9 cellular contexts compared by ENCODE assay signal in the genomic region with DNA sequence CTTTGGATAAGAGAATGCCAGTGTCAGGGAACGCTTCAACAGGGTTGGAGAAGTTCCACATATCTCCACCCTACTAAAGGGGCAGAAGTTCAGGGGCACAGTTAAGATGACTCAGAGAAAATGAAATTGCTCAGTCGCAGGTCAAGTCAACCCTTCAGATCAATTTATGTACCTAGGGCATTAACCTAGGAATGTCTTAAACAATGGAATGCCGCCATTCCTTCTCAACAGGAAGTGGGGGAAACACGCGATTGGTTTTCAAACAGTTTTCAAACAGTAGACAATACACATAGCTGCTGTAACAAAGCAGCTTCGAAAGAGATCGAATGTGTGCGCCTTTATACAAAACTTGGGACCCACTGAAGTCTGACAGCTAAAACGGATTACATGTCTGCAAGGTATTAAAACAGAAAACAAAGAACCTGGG. TPM values are rescaled to one million over a fixed set of nuclear protein-coding genes. Genes with fewer than 3 reads are reported as not detected.
DNase-seq lines count a peak whose midpoint lies in the region; ATAC-seq, FAIRE-seq and TF ChIP-seq lines count a peak whose summit lies in the region.
"Had no signal": no experiment of that assay in that cellular context is flagged by ENCODE, and none has a peak within 500 bp of the region (broad histone marks: within the 10 kb centered on the region; RNA-seq: fewer than 3 reads in every experiment).

No MANE protein-coding gene starts in this region.

- H3K36me3 ChIP-seq in bronchial epithelial cell (ENCODE audit: control insufficient read depth, insufficient read depth, low read length), result peaks cover 5% of the 10 kb centered on the region
- peaks cover 0 to 5% of the 10 kb centered on the region in 2 donors for H3K36me3 ChIP-seq in kidney (ENCODE audit: control insufficient read depth in 1 of 2, insufficient read depth in 2 of 2, low read length in 2 of 2)
- H3K36me3 ChIP-seq in stomach, result peaks cover 0 to 22% (median 19%) of the 10 kb centered on the region in 4 donors

- peak overlapping the region; percentile 100 for H3K4me3 ChIP-seq in bronchial epithelial cell (ENCODE audit: low read depth, low read length)
- H3K4me3 ChIP-seq in kidney (ENCODE audit: low read length in 2 of 2), result peak overlapping the region; percentile 77 to 85
- H3K4me3 ChIP-seq in stomach, result peak overlapping the region; percentile 85 to 96 (median 90)

- no peak for TF ChIP-seq CTCF in bronchial epithelial cell (IDR thresholded peaks at IDR 0.05; ENCODE audit: insufficient read depth, low read length, severe bottlenecking)
- no peak for TF ChIP-seq CTCF in kidney (IDR thresholded peaks at IDR 0.05; ENCODE audit: borderline replicate concordance, extremely low read depth, insufficient read depth)
- no peak for TF ChIP-seq CTCF in stomach (IDR thresholded peaks at IDR 0.05)

- DNase-seq in SIG-M5 treated with dmso at 0.1 percent for 504 hours (lab: John Stamatoyannopoulos, UW; ENCODE audit: unreplicated experiment), result peak; percentile 57
- no peak for DNase-seq in SIG-M5 (lab: John Stamatoyannopoulos, UW)
- DNase-seq in NCI-H748 (lab: John Stamatoyannopoulos, UW; ENCODE audit: unreplicated experiment), result peak; percentile 30
- DNase-seq in bronchial epithelial cell (ENCODE audit: low read depth), result peak; percentile 57
- DNase-seq in kidney, result no peak
- no peak for DNase-seq in stomach
- no peak for DNase-seq in retina

- intact Hi-C loops in kidney (cut with DNase I) (no loop called here), stomach (cut with DNase I; ENCODE audit: low total_unique reads) (no loop called here)

- H3K27ac ChIP-seq in kidney (ENCODE audit: low read depth in 2 of 2, low read length in 2 of 2) (peak overlapping the region; percentile 83 to 90), stomach (peak overlapping the region; percentile 90 to 97 (median 94))

- FAIRE-seq in bronchial epithelial cell (lab: Jason Lieb, UNC) (no peak), kidney (lab: Jason Lieb, UNC) (no peak)

- no peak for ATAC-seq in GM18498 (IDR thresholded peaks at IDR 0.05; ENCODE audit: unreplicated experiment)

- H3K4me1 ChIP-seq in kidney (ENCODE audit: control insufficient read depth in 1 of 2, insufficient read depth in 1 of 2, low read depth in 1 of 2, low read length in 2 of 2) (peaks cover 6 to 8% of the 10 kb centered on the region in 2 donors), stomach (peaks cover 9 to 35% (median 21%) of the 10 kb centered on the region in 4 donors)

- no peak for TF ChIP-seq POLR2A in stomach (IDR thresholded peaks at IDR 0.05)

- H3K27me3 ChIP-seq in bronchial epithelial cell (ENCODE audit: control insufficient read depth, insufficient read depth, low read length), result no peaks in the 10 kb centered on the region
- H3K27me3 ChIP-seq in stomach, result no peaks in the 10 kb centered on the region

- no peak for TF ChIP-seq EP300 in stomach (IDR thresholded peaks at IDR 0.05)

- peak overlapping the region; percentile 51 to 73 for H3K9ac ChIP-seq in kidney (ENCODE audit: low read length in 2 of 2)

- WGBS in stomach, 5 donors, result 3 to 8% (median 7%) methylated on average over 9 of the region's 9 CpGs

- H3K9me3 ChIP-seq in kidney (ENCODE audit: control insufficient read depth in 1 of 2, low read length in 2 of 2) (no peaks in the 10 kb centered on the region), stomach (no peaks in the 10 kb centered on the region)

RNA-seq across cellular contexts. Expression of a gene that starts 0.9 kb away (rescaled TPM):
- total RNA-seq in bronchial epithelial cell (34.3 and 39.8 TPM in 2 replicates), kidney (30.2 TPM), stomach (10 to 100 TPM in 4 of 5 donors, 1 to 10 TPM in 1; 4.1 to 76.9 (median 33.9) TPM)
- polyA plus RNA-seq in kidney (ENCODE audit: insufficient read depth, low read depth, low replicate concordance) (8.9 TPM), stomach (10 to 100 TPM in 2 of 3 donors, 1 to 10 TPM in 1; 7.3 to 18.5 (median 14.8) TPM)

RNA-seq across cellular contexts. Expression of a gene that starts 44.6 kb away (rescaled TPM):
- not detected in 2 replicates for total RNA-seq in bronchial epithelial cell
- not detected for total RNA-seq in kidney
- polyA plus RNA-seq in kidney (ENCODE audit: insufficient read depth, low read depth, low replicate concordance), result not detected
- total RNA-seq in stomach, result not detected
- not detected for polyA plus RNA-seq in stomach
- total RNA-seq: dermis microvascular lymphatic vessel endothelial cell had no signal

Comparison
In these comparisons a context has a peak if more than half of its experiments do, and no peak if none do; other contexts are left out.
1. DNase-seq: peak in SIG-M5 treated with dmso at 0.1 percent for 504 hours (single experiment), NCI-H748 (single experiment) and bronchial epithelial cell (single experiment); none in SIG-M5 (single experiment), kidney (single experiment), stomach (single experiment) and retina (single experiment).
2. Peak in every context shown above with its lines, with median percentiles within 50 percentile points of each other: H3K4me3 ChIP-seq.